22 cellular contexts compared by ENCODE assay signal in genomic region chr12:19042196-19042595, GRCh38.
"Had no signal": no experiment of that assay in that cellular context is flagged by ENCODE, and none has a peak within 500 bp of the region (broad histone marks: within the 10 kb centered on the region; RNA-seq: fewer than 3 reads in every experiment).

No MANE protein-coding gene starts in this region.

- H3K9me3 ChIP-seq: colonic mucosa, esophagus squamous epithelium, gastrocnemius medialis, left lung, lower lobe of right lung had no signal

- H3K36me3 Mint-ChIP-seq: mesothelial cell of epicardium had no signal

- H3K9me3 Mint-ChIP-seq: endodermal cell had no signal

- H3K27ac ChIP-seq: colonic mucosa, epithelial cell of prostate, esophagus squamous epithelium, gastrocnemius medialis, heart right ventricle, left lung, lower lobe of right lung had no signal

- DNase-seq: colonic mucosa; cortex of kidney; effector CD8-positive, alpha-beta T cell; effector memory CD8-positive, alpha-beta T cell; endodermal cell; erythroblast; esophagus squamous epithelium; foreskin fibroblast; foreskin melanocyte; gastrocnemius medialis; glutamatergic neuron; head of caudate nucleus; heart right ventricle; hippocampal formation; left cardiac atrium; left lung; left ventricle myocardium superior; lower lobe of right lung; mesenchymal stem cell had no signal

- H3K27ac Mint-ChIP-seq: dendritic cell treated with granulocyte-macrophage colony-stimulating factor and Interleukin-4, amounts not matched to agents 40 ng/mL and 50 ng/mL, for 4 days; effector memory CD8-positive, alpha-beta T cell; endodermal cell; mesothelial cell of epicardium had no signal

- H3K27me3 Mint-ChIP-seq: dendritic cell treated with granulocyte-macrophage colony-stimulating factor and Interleukin-4, amounts not matched to agents 40 ng/mL and 50 ng/mL, for 4 days had no signal

- H3K4me3 ChIP-seq: colonic mucosa, esophagus squamous epithelium, gastrocnemius medialis, heart right ventricle, left lung, lower lobe of right lung had no signal

- H3K27me3 ChIP-seq: colonic mucosa, esophagus squamous epithelium, gastrocnemius medialis, heart right ventricle, left lung had no signal

- H3K36me3 ChIP-seq: colonic mucosa, esophagus squamous epithelium, gastrocnemius medialis, heart right ventricle, left lung, lower lobe of right lung had no signal

- H3K4me3 Mint-ChIP-seq: dendritic cell treated with granulocyte-macrophage colony-stimulating factor and Interleukin-4, amounts not matched to agents 40 ng/mL and 50 ng/mL, for 4 days; effector memory CD8-positive, alpha-beta T cell; endodermal cell; mesothelial cell of epicardium had no signal

- H3K4me1 ChIP-seq: esophagus squamous epithelium, gastrocnemius medialis had no signal
